1 cellular context compared by ENCODE assay signal in genomic region chr3:101724329-101725191, GRCh38.
TF ChIP-seq lines count a peak whose summit lies in the region.

A gene with protein sequence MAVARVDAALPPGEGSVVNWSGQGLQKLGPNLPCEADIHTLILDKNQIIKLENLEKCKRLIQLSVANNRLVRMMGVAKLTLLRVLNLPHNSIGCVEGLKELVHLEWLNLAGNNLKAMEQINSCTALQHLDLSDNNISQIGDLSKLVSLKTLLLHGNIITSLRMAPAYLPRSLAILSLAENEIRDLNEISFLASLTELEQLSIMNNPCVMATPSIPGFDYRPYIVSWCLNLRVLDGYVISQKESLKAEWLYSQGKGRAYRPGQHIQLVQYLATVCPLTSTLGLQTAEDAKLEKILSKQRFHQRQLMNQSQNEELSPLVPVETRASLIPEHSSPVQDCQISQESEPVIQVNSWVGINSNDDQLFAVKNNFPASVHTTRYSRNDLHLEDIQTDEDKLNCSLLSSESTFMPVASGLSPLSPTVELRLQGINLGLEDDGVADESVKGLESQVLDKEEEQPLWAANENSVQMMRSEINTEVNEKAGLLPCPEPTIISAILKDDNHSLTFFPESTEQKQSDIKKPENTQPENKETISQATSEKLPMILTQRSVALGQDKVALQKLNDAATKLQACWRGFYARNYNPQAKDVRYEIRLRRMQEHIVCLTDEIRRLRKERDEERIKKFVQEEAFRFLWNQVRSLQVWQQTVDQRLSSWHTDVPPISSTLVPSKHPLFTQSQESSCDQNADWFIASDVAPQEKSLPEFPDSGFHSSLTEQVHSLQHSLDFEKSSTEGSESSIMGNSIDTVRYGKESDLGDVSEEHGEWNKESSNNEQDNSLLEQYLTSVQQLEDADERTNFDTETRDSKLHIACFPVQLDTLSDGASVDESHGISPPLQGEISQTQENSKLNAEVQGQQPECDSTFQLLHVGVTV (plus strand): TSS chr3:101724614. CDS start chr3:101724677, 63 bp downstream.

TF ChIP-seq in GM23338, 12 proteins besides CTCF, POLR2A, EP300 and RAD21 (continued from another document):
- TF ChIP-seq REST (IDR thresholded peaks at IDR 0.05; ENCODE audit: unreplicated experiment) (no peak), POLR2AphosphoS5 (IDR thresholded peaks at IDR 0.05; ENCODE audit: low read depth) (peak; percentile 48; the same call in 1 of the 2 replicates), STAT1 (IDR thresholded peaks at IDR 0.05; ENCODE audit: unreplicated experiment) (no peak), CREB1 (CRISPR knock-in tag; IDR thresholded peaks at IDR 0.05; ENCODE audit: low read depth) (peak; percentile 31)
